18 cellular contexts compared by ENCODE assay signal in the genomic region with DNA sequence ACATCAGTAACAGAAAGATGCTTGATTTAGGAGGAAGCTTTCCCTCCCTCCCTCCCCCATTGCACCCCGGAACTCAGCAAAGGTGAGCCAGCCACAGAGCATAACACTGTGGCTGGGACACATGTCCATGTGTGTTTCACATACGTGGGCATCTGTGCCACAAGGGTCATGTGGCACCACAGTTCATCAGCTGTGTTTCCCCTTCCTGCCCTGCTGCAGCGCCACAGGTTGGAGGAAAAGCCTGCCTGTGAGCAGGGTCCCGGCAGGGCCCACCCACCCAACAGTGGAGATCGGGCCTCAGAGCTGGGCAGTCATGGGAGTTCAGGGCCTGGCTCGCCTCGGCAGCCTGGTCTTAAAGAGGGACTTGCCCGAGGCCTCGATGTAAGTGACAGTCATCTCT. TPM values are rescaled to one million over a fixed set of nuclear protein-coding genes. Genes with fewer than 3 reads are reported as not detected.
"Had no signal": no experiment of that assay in that cellular context is flagged by ENCODE, and none has a peak within 500 bp of the region (broad histone marks: within the 10 kb centered on the region; RNA-seq: fewer than 3 reads in every experiment).

No MANE protein-coding gene starts in this region.

- H3K4me3 Mint-ChIP-seq: activated T-cell treated with anti-CD3 and anti-CD28 coated beads, Interleukin-2, amount 50 U/mL, for 4 hours; neural progenitor cell had no signal

- H3K4me2 ChIP-seq: neural progenitor cell had no signal

- H3K9me3 ChIP-seq: adrenal gland, colonic mucosa, heart right ventricle, pancreas, tibial artery, vagina had no signal

- ATAC-seq: activated T-cell treated with anti-CD3 and anti-CD28 coated beads, Interleukin-2, amount 50 U/mL, for 4 hours; heart right ventricle; left lobe of liver; pancreas had no signal

- H3K9ac ChIP-seq: neural progenitor cell had no signal

- H2AFZ ChIP-seq: neural progenitor cell had no signal

- H3K4me1 ChIP-seq: colonic mucosa, neural progenitor cell, pancreas had no signal

- H3K9me3 Mint-ChIP-seq: activated T-cell treated with anti-CD3 and anti-CD28 coated beads, Interleukin-2, amount 50 U/mL, for 4 hours; neural progenitor cell had no signal

- H3K36me3 ChIP-seq: adrenal gland, colonic mucosa, heart right ventricle, neural progenitor cell, pancreas, tibial artery, vagina had no signal

- DNase-seq: activated naive CD4-positive, alpha-beta T cell; activated T-cell treated with anti-CD3 and anti-CD28 coated beads, Interleukin-2, amount 50 U/mL, for 4 hours; adrenal gland; colonic mucosa; effector CD4-positive, alpha-beta T cell; foreskin melanocyte; heart right ventricle; islet precursor cell; pancreas; stimulated activated CD4-positive, alpha-beta T cell treated with anti-CD3 and anti-CD28 coated beads, Interleukin-4, amount 100 ng/mL, for 1 hour; stimulated activated CD8-positive, alpha-beta memory T cell treated with anti-CD3 and anti-CD28 coated beads, Interleukin-4, amount 100 ng/mL, for 48 hours; T-helper 9 cell; tibial artery had no signal

- H3K27ac Mint-ChIP-seq: neural progenitor cell had no signal

- H3K36me3 Mint-ChIP-seq: neural progenitor cell had no signal

- H3K27me3 ChIP-seq: pancreas, vagina had no signal

- H3K4me3 ChIP-seq: adrenal gland, colonic mucosa, heart right ventricle, neural progenitor cell, pancreas, tibial artery, vagina had no signal

- H3K27ac ChIP-seq: adrenal gland, colonic mucosa, heart right ventricle, neural progenitor cell, pancreas, tibial artery, vagina had no signal

RNA-seq across cellular contexts. Expression of a gene that starts 2.8 kb away (rescaled TPM):
- total RNA-seq: endothelial cell of umbilical vein had no signal

RNA-seq across cellular contexts. Expression of a gene that starts 36.0 kb away (rescaled TPM):
- total RNA-seq: activated CD8-positive, alpha-beta memory T cell treated with anti-CD3 and anti-CD28 coated beads for 36 hours; endothelial cell of umbilical vein had no signal
